15 cellular contexts compared by ENCODE assay signal in genomic region chr6:31762356-31762755, GRCh38. TPM values are rescaled to one million over a fixed set of nuclear protein-coding genes. Genes with fewer than 3 reads are reported as not detected.
DNase-seq lines count a peak whose midpoint lies in the region; ATAC-seq and TF ChIP-seq lines count a peak whose summit lies in the region.
"Had no signal": no experiment of that assay in that cellular context is flagged by ENCODE, and none has a peak within 500 bp of the region (broad histone marks: within the 10 kb centered on the region; RNA-seq: fewer than 3 reads in every experiment).

TSS of gene SAPCD1 (plus strand) at chr6:31762656. CDS start at chr6:31763055, 399 bp downstream.

- H2BK15ac ChIP-seq in IMR-90 (ENCODE audit: low read depth, low read length) (no peak within 1 kb of the TSS), neuronal stem cell (ENCODE audit: low read length) (peak within 1 kb of the TSS; percentile 84)

- H4K91ac ChIP-seq in IMR-90 (ENCODE audit: insufficient read depth, low read depth, low read length), result no peak within 1 kb of the TSS; the same call in 1 of the 2 replicates
- H4K91ac ChIP-seq in neuronal stem cell (ENCODE audit: low read depth, low read length, poor library complexity), result peak within 1 kb of the TSS; percentile 95

- H3K9me3 Mint-ChIP-seq in Calu3 (ENCODE audit: low read depth, unreplicated experiment) (no peaks in the 10 kb centered on the region), chondrocyte (ENCODE audit: low read depth) (no peaks in the 10 kb centered on the region)
- H3K9me3 Mint-ChIP-seq: stimulated activated naive CD8-positive, alpha-beta T cell treated with anti-CD3 and anti-CD28 coated beads, Interleukin-15, Interleukin-2, amounts not matched to agents 100 ng/mL and 50 ng/mL, for 24 hours had no signal

- no peak within 1 kb of the TSS for H3K18ac ChIP-seq in IMR-90 (ENCODE audit: low read depth, low read length)
- H3K18ac ChIP-seq in neuronal stem cell (ENCODE audit: low read length), result peak within 1 kb of the TSS; percentile 97

- no peak for TF ChIP-seq CTCF in Calu3 (IDR thresholded peaks at IDR 0.05; ENCODE audit: unreplicated experiment)
- TF ChIP-seq CTCF in IMR-90 (conservative IDR thresholded peaks at IDR 0.05; ENCODE audit: low read depth, low read length), result no peak
- TF ChIP-seq CTCF in chondrocyte (IDR thresholded peaks at IDR 0.05), result no peak
- TF ChIP-seq CTCF in BE2C (IDR thresholded peaks at IDR 0.05; ENCODE audit: low read depth, low read length), result no peak
- no peak for TF ChIP-seq CTCF in brain microvascular endothelial cell (IDR thresholded peaks at IDR 0.05; ENCODE audit: low read depth, low read length, missing control alignments)

- CTCF ChIA-PET in Calu3 (lab: Charles Lee), result no interaction called here
- CTCF ChIA-PET in IMR-90 (lab: Yijun Ruan, JAX), result no interaction called here

- BruUV-seq in Calu3 (replicated peaks; lab: Mats Ljungman, UMichigan) (no TSS peak), IMR-90 (replicated peaks; lab: Mats Ljungman, UMichigan) (no TSS peak)

- no peaks in the 10 kb centered on the region for H4K20me1 ChIP-seq in IMR-90 (ENCODE audit: insufficient read depth, low read length)

- H3K36me3 ChIP-seq in IMR-90 (ENCODE audit: control insufficient read depth, insufficient read depth, low read length), result peaks cover 7% of the 10 kb centered on the region; the same call in 1 of the 2 replicates
- peaks cover 15 to 77% of the 10 kb centered on the region in 2 donors for H3K36me3 ChIP-seq in neuronal stem cell (replicated peaks in 1 of 2; ENCODE audit: control insufficient read depth in 2 of 2, insufficient read depth in 2 of 2, low read length in 2 of 2)
- H3K36me3 ChIP-seq in BE2C, result no peaks in the 10 kb centered on the region
- no peaks in the 10 kb centered on the region for H3K36me3 ChIP-seq in brain microvascular endothelial cell (replicated peaks)
- H3K36me3 ChIP-seq: sigmoid colon had no signal

- H2BK5ac ChIP-seq in IMR-90 (ENCODE audit: low read depth, low read length, poor library complexity, severe bottlenecking) (peak within 1 kb of the TSS; percentile 5), neuronal stem cell (ENCODE audit: low read length) (peak within 1 kb of the TSS; percentile 96)

- peaks cover 4% of the 10 kb centered on the region for H3K4me1 ChIP-seq in IMR-90 (ENCODE audit: control insufficient read depth, insufficient read depth, low read length)
- H3K4me1 ChIP-seq in neuronal stem cell (ENCODE audit: control insufficient read depth in 2 of 2, insufficient read depth in 1 of 2, low read depth in 1 of 2, low read length in 2 of 2), result peaks cover 15 to 23% of the 10 kb centered on the region in 2 donors
- no peaks in the 10 kb centered on the region for H3K4me1 ChIP-seq in BE2C

- H3K9me3 ChIP-seq in IMR-90 (ENCODE audit: control insufficient read depth, insufficient read depth, low read length) (no peaks in the 10 kb centered on the region), neuronal stem cell (replicated peaks in 1 of 2; ENCODE audit: control insufficient read depth in 2 of 2, insufficient read depth in 1 of 2, low read depth in 1 of 2, low read length in 2 of 2) (no peaks in the 10 kb centered on the region), BE2C (no peaks in the 10 kb centered on the region)
- H3K9me3 ChIP-seq: heart right ventricle, sigmoid colon, SK-N-SH had no signal

- H3K14ac ChIP-seq in IMR-90 (replicated peaks; ENCODE audit: low read depth, low read length) (peak within 1 kb of the TSS; percentile 74), neuronal stem cell (ENCODE audit: low read length) (peak within 1 kb of the TSS; percentile 95)

- peaks cover 43% of the 10 kb centered on the region for H3K36me3 Mint-ChIP-seq in Calu3 (ENCODE audit: insufficient read depth, unreplicated experiment)
- H3K36me3 Mint-ChIP-seq in chondrocyte (ENCODE audit: low read depth), result peaks cover 6% of the 10 kb centered on the region

- H3K79me1 ChIP-seq in IMR-90 (ENCODE audit: low read depth in 1 of 2, low read length in 2 of 2) (no peaks in the 10 kb centered on the region), neuronal stem cell (ENCODE audit: low read depth, low read length) (no peaks in the 10 kb centered on the region)

- H4K5ac ChIP-seq in IMR-90 (ENCODE audit: low read depth, low read length), result no peak within 1 kb of the TSS

- no peak within 1 kb of the TSS; the same call in 1 of the 2 replicates for H3K56ac ChIP-seq in IMR-90 (ENCODE audit: extremely low read depth, insufficient read depth, low read length)

- no peak within 1 kb of the TSS for H3K9ac ChIP-seq in IMR-90 (ENCODE audit: low read depth, low read length)
- peak within 1 kb of the TSS; percentile 75 for H3K9ac ChIP-seq in neuronal stem cell (ENCODE audit: low read depth, low read length, poor library complexity)
- H3K9ac ChIP-seq: SK-N-SH had no signal

- H2BK120ac ChIP-seq in IMR-90 (ENCODE audit: low read depth, low read length) (0 out of 2 replicates have a peak within 1 kb of the TSS, but pooled peaks have one; percentile 14), neuronal stem cell (ENCODE audit: low read depth, low read length) (peak within 1 kb of the TSS; percentile 63)

- dilution Hi-C loops in IMR-90 (cut with HindIII; ENCODE audit: low sequenced_read_pairs, unreplicated experiment), result no loop called here

- DNase-seq in Calu3 (no peak), IMR-90 (no peak), chondrocyte (ENCODE audit: low spot score) (no peak), neuronal stem cell (ENCODE audit: low spot score) (no peak), BE2C (no peak), brain microvascular endothelial cell (no peak)
- DNase-seq: activated gamma-delta T cell treated with Interleukin-2 at 50 U/mL for 16 hours, COR-L47, heart right ventricle, left cardiac atrium, sigmoid colon, SK-N-SH had no signal

- H3K4me3 ChIP-seq in IMR-90 (ENCODE audit: insufficient read depth, low read depth, low read length) (no peak within 1 kb of the TSS), neuronal stem cell (ENCODE audit: low read length in 2 of 2) (no peak within 1 kb of the TSS), BE2C (ENCODE audit: low read depth, low read length) (no peak within 1 kb of the TSS), brain microvascular endothelial cell (ENCODE audit: low read depth, low read length) (no peak within 1 kb of the TSS)
- H3K4me3 ChIP-seq: heart right ventricle, sigmoid colon had no signal

- WGBS in IMR-90 (ENCODE audit: extremely low coverage in 2 of 2, insufficient read length in 1 of 2), 2 experiments, result no CpG with 5 or more reads among the region's 4 CpGs
- no CpG with 5 or more reads among the region's 4 CpGs for whole genome bisulfite sequencing in neuronal stem cell (ENCODE audit: extremely low coverage in 2 of 2, insufficient read length in 2 of 2, insufficient replicate concordance in 1 of 2), 2 donors

- H2AK5ac ChIP-seq in IMR-90 (ENCODE audit: low read depth, low read length) (peak within 1 kb of the TSS; percentile 65; the same call in 1 of the 2 replicates), neuronal stem cell (ENCODE audit: low read depth, low read length) (peak within 1 kb of the TSS; percentile 95)

- intact Hi-C loops in Calu3 (cut with micrococcal nuclease; ENCODE audit: unreplicated experiment), result no loop called here
- intact Hi-C loops in IMR-90 (cut with micrococcal nuclease), result no loop called here

- H3K23ac ChIP-seq in IMR-90 (ENCODE audit: low read depth, low read length) (no peak within 1 kb of the TSS), neuronal stem cell (ENCODE audit: low read depth, low read length, poor library complexity) (peak within 1 kb of the TSS; percentile 89)

- ATAC-seq in IMR-90 (ENCODE audit: low read depth) (no peak), GM18870 (IDR thresholded peaks at IDR 0.05; ENCODE audit: unreplicated experiment) (no peak)

- H3K27me3 ChIP-seq in IMR-90 (ENCODE audit: control insufficient read depth, insufficient read depth, low read length), result no peaks in the 10 kb centered on the region
- no peaks in the 10 kb centered on the region for H3K27me3 ChIP-seq in neuronal stem cell (ENCODE audit: control insufficient read depth in 3 of 3, insufficient read depth in 3 of 3, low read depth in 1 of 3, low read length in 3 of 3)
- H3K27me3 ChIP-seq in BE2C, result no peaks in the 10 kb centered on the region
- H3K27me3 ChIP-seq in brain microvascular endothelial cell (replicated peaks), result no peaks in the 10 kb centered on the region
- H3K27me3 ChIP-seq: heart right ventricle had no signal

- TF ChIP-seq POLR2A in IMR-90 (IDR thresholded peaks at IDR 0.05; ENCODE audit: low read depth, low read length), result no peak

- H2AK9ac ChIP-seq in IMR-90 (replicated peaks; ENCODE audit: low read depth, low read length, poor library complexity), result peak within 1 kb of the TSS; percentile 71

- peaks cover 17% of the 10 kb centered on the region for H3K4me1 Mint-ChIP-seq in Calu3 (ENCODE audit: low read depth, unreplicated experiment)
- H3K4me1 Mint-ChIP-seq in chondrocyte (ENCODE audit: low read depth), result peaks cover 10% of the 10 kb centered on the region

- no peak within 1 kb of the TSS for H2BK20ac ChIP-seq in IMR-90 (ENCODE audit: low read depth, low read length)

- H3K27me3 Mint-ChIP-seq in Calu3 (ENCODE audit: unreplicated experiment) (no peaks in the 10 kb centered on the region), chondrocyte (ENCODE audit: low read depth) (no peaks in the 10 kb centered on the region)
- H3K27me3 Mint-ChIP-seq: stimulated activated naive CD8-positive, alpha-beta T cell treated with anti-CD3 and anti-CD28 coated beads, Interleukin-15, Interleukin-2, amounts not matched to agents 100 ng/mL and 50 ng/mL, for 24 hours had no signal

- no peak within 1 kb of the TSS for H3K4me2 ChIP-seq in IMR-90 (ENCODE audit: low read depth, low read length)
- peak within 1 kb of the TSS; percentile 21 for H3K4me2 ChIP-seq in neuronal stem cell (ENCODE audit: insufficient read depth, low read length, poor library complexity, severe bottlenecking)
- H3K4me2 ChIP-seq: SK-N-SH had no signal

- H2AFZ ChIP-seq in IMR-90 (replicated peaks; ENCODE audit: low read length, poor library complexity) (peak within 1 kb of the TSS; percentile 64), neuronal stem cell (ENCODE audit: low read length) (peak within 1 kb of the TSS; percentile 37)

- H3K27ac ChIP-seq in IMR-90 (ENCODE audit: insufficient read depth, low read length), result no peak within 1 kb of the TSS
- peak within 1 kb of the TSS; percentile 86 for H3K27ac ChIP-seq in neuronal stem cell (replicated peaks; ENCODE audit: low read length)
- no peak within 1 kb of the TSS for H3K27ac ChIP-seq in brain microvascular endothelial cell
- H3K27ac ChIP-seq: sigmoid colon had no signal

- H3K27ac Mint-ChIP-seq in Calu3 (ENCODE audit: unreplicated experiment), result peak within 1 kb of the TSS; percentile 6
- H3K27ac Mint-ChIP-seq in chondrocyte (ENCODE audit: unreplicated experiment), result peak within 1 kb of the TSS; percentile 39
- H3K27ac Mint-ChIP-seq: stimulated activated naive CD8-positive, alpha-beta T cell treated with anti-CD3 and anti-CD28 coated beads, Interleukin-15, Interleukin-2, amounts not matched to agents 100 ng/mL and 50 ng/mL, for 24 hours had no signal

- TF ChIP-seq RAD21 in IMR-90 (IDR thresholded peaks at IDR 0.05; ENCODE audit: low read length), result no peak

- H4K8ac ChIP-seq in IMR-90 (ENCODE audit: low read depth in 2 of 2, low read length in 2 of 2) (peak within 1 kb of the TSS in 1 of 2 experiments; percentile 39; a peak in 1 of 4 replicates), neuronal stem cell (ENCODE audit: low read depth, low read length) (peak within 1 kb of the TSS; percentile 97)

- peaks cover 15% of the 10 kb centered on the region for H3K9me1 ChIP-seq in IMR-90 (ENCODE audit: insufficient read depth, low read length)

- POLR2A ChIA-PET in IMR-90 (lab: Charles Lee; ENCODE audit: unreplicated experiment), result no interaction called here

- peak within 1 kb of the TSS; percentile 95 for H2BK12ac ChIP-seq in neuronal stem cell (ENCODE audit: low read length)

- in situ Hi-C loops in IMR-90 (cut with MboI; ENCODE audit: low sequenced_read_pairs), result no loop called here
- in situ Hi-C loops in brain microvascular endothelial cell (cut with HindIII; ENCODE audit: low pct_ligation_motif_present, low sequenced_read_pairs), result no loop called here

- H3K4ac ChIP-seq in IMR-90 (ENCODE audit: low read depth, low read length) (peak within 1 kb of the TSS; percentile 66), neuronal stem cell (ENCODE audit: low read length) (peak within 1 kb of the TSS; percentile 93)

- no peak within 1 kb of the TSS for H3K4me3 Mint-ChIP-seq in Calu3 (ENCODE audit: low read depth, unreplicated experiment)
- H3K4me3 Mint-ChIP-seq in chondrocyte (ENCODE audit: unreplicated experiment), result no peak within 1 kb of the TSS
- H3K4me3 Mint-ChIP-seq: stimulated activated naive CD8-positive, alpha-beta T cell treated with anti-CD3 and anti-CD28 coated beads, Interleukin-15, Interleukin-2, amounts not matched to agents 100 ng/mL and 50 ng/mL, for 24 hours had no signal

RNA-seq across cellular contexts. Expression of gene SAPCD1, which starts in this region (rescaled TPM):
- 26.6 and 30.3 TPM in 2 replicates for total RNA-seq in Calu3 (2022)
- not detected in 2 replicates for total RNA-seq in IMR-90 (2012; rRNA removed)
- polyA plus RNA-seq in IMR-90 (2012; rRNA removed), result 2.2 and 2.3 TPM in 2 replicates
- 0.27 and 1.1 TPM in 2 replicates for polyA plus RNA-seq in IMR-90 (2012; cell fraction: cytosol; rRNA removed)
- polyA plus RNA-seq in IMR-90 (2012; cell fraction: nucleus; rRNA removed; ENCODE audit: low replicate concordance), result 24.2 and 40.1 TPM in 2 replicates
- 1.3 to 2.4 TPM (median 1.4 TPM) in 3 replicates for total RNA-seq in chondrocyte
- 4.0 TPM for polyA plus RNA-seq in neuronal stem cell (2013, experiment 1 of 2)
- 3.4 TPM for polyA plus RNA-seq in neuronal stem cell (2013, experiment 2 of 2)
- 0.79 TPM for polyA plus RNA-seq in BE2C (2012; ENCODE audit: insufficient read depth, insufficient read length, low read depth)
- polyA plus RNA-seq: neural cell had no signal
